ENCODE assay signal across 8 cellular contexts in genomic region chr9:83583151-83584014, GRCh38. TPM values are rescaled to one million over a fixed set of nuclear protein-coding genes. Genes with fewer than 3 reads are reported as not detected.
DNase-seq lines count a peak whose midpoint lies in the region; ATAC-seq, FAIRE-seq and TF ChIP-seq lines count a peak whose summit lies in the region.

No MANE protein-coding gene starts in this region.

- no peak overlapping the region for H2BK15ac ChIP-seq in IMR-90 (ENCODE audit: low read depth, low read length)

- no peaks in the 10 kb centered on the region for H3K9me1 ChIP-seq in IMR-90 (ENCODE audit: insufficient read depth, low read length)
- H3K9me1 ChIP-seq in endothelial cell of umbilical vein (replicated peaks; ENCODE audit: control insufficient read depth, extremely low read depth, insufficient read depth, low read length) = no peaks in the 10 kb centered on the region

- H3K4me2 ChIP-seq in IMR-90 (ENCODE audit: low read depth, low read length) (no peak overlapping the region), endothelial cell of umbilical vein (ENCODE audit: insufficient read depth, low read length) (no peak overlapping the region)

- WGBS in IMR-90 (ENCODE audit: extremely low coverage in 2 of 2, insufficient read length in 1 of 2), 2 experiments = 60% methylated on average over 1 of the region's 6 CpGs; no CpG with 5 or more reads in 1 of the 2 experiments

- POLR2A ChIA-PET in IMR-90 (lab: Charles Lee; ENCODE audit: unreplicated experiment) (no interaction called here), endothelial cell of umbilical vein (lab: Charles Lee) (no interaction called here)

- H2AK9ac ChIP-seq in IMR-90 (replicated peaks; ENCODE audit: low read depth, low read length, poor library complexity) = no peak overlapping the region

- dilution Hi-C loops in IMR-90 (cut with HindIII; ENCODE audit: low sequenced_read_pairs, unreplicated experiment) = no loop called here
- dilution Hi-C loops in endothelial cell of umbilical vein (cut with MboI; ENCODE audit: extremely low pct_ligation_motif_present, low sequenced_read_pairs) = no loop called here

- H2BK20ac ChIP-seq in IMR-90 (ENCODE audit: low read depth, low read length) = no peak overlapping the region

- no peak overlapping the region for H3K18ac ChIP-seq in IMR-90 (ENCODE audit: low read depth, low read length)

- no peak overlapping the region for H3K23ac ChIP-seq in IMR-90 (ENCODE audit: low read depth, low read length)

- no peaks in the 10 kb centered on the region for H3K9me3 ChIP-seq in IMR-90 (ENCODE audit: control insufficient read depth, insufficient read depth, low read length)
- no peaks in the 10 kb centered on the region for H3K9me3 ChIP-seq in endothelial cell of umbilical vein (replicated peaks; ENCODE audit: control insufficient read depth, insufficient read depth, low read length)

- peak; percentile 17 for DNase-seq in Caki2 (ENCODE audit: low read depth)
- DNase-seq in GM19239 (ENCODE audit: insufficient read length, low spot score) = peak; percentile 26
- peak; percentile 59 for DNase-seq in IMR-90
- peak; percentile 9 for DNase-seq in T follicular helper cell (ENCODE audit: low read depth)
- peak; percentile 60 for DNase-seq in endothelial cell of umbilical vein (ENCODE audit: low read depth, low spot score)
- DNase-seq in mucosa of gallbladder (ENCODE audit: low spot score) = peak; percentile 59
- no peak for DNase-seq in KG1 (lab: John Stamatoyannopoulos, UW)

- peaks cover 31% of the 10 kb centered on the region for H3K36me3 Mint-ChIP-seq in stimulated activated memory B cell treated with anti-CD40 and anti-IgM and Interleukin-4, amounts not matched to agents 10 μg/mL and 1 μg/mL and 100 μg/mL, for 72 hours

- no peaks in the 10 kb centered on the region for H3K4me1 ChIP-seq in IMR-90 (ENCODE audit: control insufficient read depth, insufficient read depth, low read length)
- H3K4me1 ChIP-seq in endothelial cell of umbilical vein (ENCODE audit: control insufficient read depth, extremely low read depth, insufficient read depth, low read length) = no peaks in the 10 kb centered on the region

- H2AK5ac ChIP-seq in IMR-90 (ENCODE audit: low read depth, low read length) = no peak overlapping the region

- no peak overlapping the region for H4K5ac ChIP-seq in IMR-90 (ENCODE audit: low read depth, low read length)

- H3K27me3 ChIP-seq in IMR-90 (ENCODE audit: control insufficient read depth, insufficient read depth, low read length) (no peaks in the 10 kb centered on the region), endothelial cell of umbilical vein (ENCODE audit: control insufficient read depth in 2 of 2, insufficient read depth in 2 of 2, low read length in 2 of 2) (no peaks in the 10 kb centered on the region)

- H4K20me1 ChIP-seq in IMR-90 (ENCODE audit: insufficient read depth, low read length) (no peaks in the 10 kb centered on the region), endothelial cell of umbilical vein (replicated peaks; ENCODE audit: control insufficient read depth, extremely low read depth, insufficient read depth, low read length) (no peaks in the 10 kb centered on the region)

- in situ Hi-C loops in Caki2 (cut with HindIII; ENCODE audit: low pct_unique_long_range_greater_than_20kb, low sequenced_read_pairs) = no loop called here
- in situ Hi-C loops in IMR-90 (cut with MboI; ENCODE audit: low sequenced_read_pairs) = no loop called here

- H3K14ac ChIP-seq in IMR-90 (replicated peaks; ENCODE audit: low read depth, low read length) = no peak overlapping the region

- H3K79me2 ChIP-seq in endothelial cell of umbilical vein (ENCODE audit: control insufficient read depth, insufficient read depth, low read length) = no peaks in the 10 kb centered on the region

- H3K56ac ChIP-seq in IMR-90 (ENCODE audit: extremely low read depth, insufficient read depth, low read length) = no peak overlapping the region

- intact Hi-C loops in IMR-90 (cut with micrococcal nuclease) = no loop called here
- intact Hi-C loops in endothelial cell of umbilical vein (cut with micrococcal nuclease) = loop anchor here (2.0 kb wide), 1 partner anchor 327 kb away; no protein-coding TSS in a partner anchor

- no peaks in the 10 kb centered on the region for H3K27me3 Mint-ChIP-seq in stimulated activated memory B cell treated with anti-CD40 and anti-IgM and Interleukin-4, amounts not matched to agents 10 μg/mL and 1 μg/mL and 100 μg/mL, for 72 hours

- H2BK5ac ChIP-seq in IMR-90 (ENCODE audit: low read depth, low read length, poor library complexity, severe bottlenecking) = no peak overlapping the region

- H4K8ac ChIP-seq in IMR-90 (ENCODE audit: low read depth in 2 of 2, low read length in 2 of 2) = no peak overlapping the region

- FAIRE-seq in GM19239 (lab: Jason Lieb, UNC) = no peak
- FAIRE-seq in endothelial cell of umbilical vein (lab: Jason Lieb, UNC) = peak; percentile 69

- peak; percentile 87 for ATAC-seq in IMR-90 (ENCODE audit: low read depth)
- no peak for ATAC-seq in stimulated activated memory B cell treated with anti-CD40 and anti-IgM and Interleukin-4, amounts not matched to agents 10 μg/mL and 1 μg/mL and 100 μg/mL, for 72 hours

- H3K4me1 Mint-ChIP-seq in stimulated activated memory B cell treated with anti-CD40 and anti-IgM and Interleukin-4, amounts not matched to agents 10 μg/mL and 1 μg/mL and 100 μg/mL, for 72 hours = peaks cover 6% of the 10 kb centered on the region

- H3K27ac ChIP-seq in IMR-90 (ENCODE audit: insufficient read depth, low read length) = no peak overlapping the region
- H3K27ac ChIP-seq in endothelial cell of umbilical vein (ENCODE audit: insufficient read depth, low read depth, low read length) = no peak overlapping the region

- CTCF ChIA-PET in IMR-90 (lab: Yijun Ruan, JAX) (no interaction called here), endothelial cell of umbilical vein (lab: Charles Lee) (interaction anchor here (0.7 to 2.1 kb wide), 8 partner anchors 8 to 364 kb away, joined by 3 to 6 read pairs (median 3); no protein-coding TSS in a partner anchor)

- no peak overlapping the region for H2BK120ac ChIP-seq in IMR-90 (ENCODE audit: low read depth, low read length)

- no peaks in the 10 kb centered on the region for H3K79me1 ChIP-seq in IMR-90 (ENCODE audit: low read depth in 1 of 2, low read length in 2 of 2)

- H3K4me3 ChIP-seq in IMR-90 (ENCODE audit: insufficient read depth, low read depth, low read length) (no peak overlapping the region), endothelial cell of umbilical vein (replicated peaks in 1 of 3; ENCODE audit: insufficient read depth in 1 of 3, low read depth in 1 of 3, low read length in 3 of 3) (no peak overlapping the region)

- H3K9ac ChIP-seq in IMR-90 (ENCODE audit: low read depth, low read length) = no peak overlapping the region
- no peak overlapping the region for H3K9ac ChIP-seq in endothelial cell of umbilical vein (replicated peaks; ENCODE audit: extremely low read depth, insufficient read depth, low read length)

- peaks cover 7% of the 10 kb centered on the region for H3K9me3 Mint-ChIP-seq in stimulated activated memory B cell treated with anti-CD40 and anti-IgM and Interleukin-4, amounts not matched to agents 10 μg/mL and 1 μg/mL and 100 μg/mL, for 72 hours

- H3K36me3 ChIP-seq in IMR-90 (ENCODE audit: control insufficient read depth, insufficient read depth, low read length) (no peaks in the 10 kb centered on the region), endothelial cell of umbilical vein (ENCODE audit: control insufficient read depth in 2 of 2, extremely low read depth in 1 of 2, insufficient read depth in 2 of 2, low read length in 2 of 2) (no peaks in the 10 kb centered on the region)

- no peak overlapping the region for H4K91ac ChIP-seq in IMR-90 (ENCODE audit: insufficient read depth, low read depth, low read length)

- H3K4ac ChIP-seq in IMR-90 (ENCODE audit: low read depth, low read length) = no peak overlapping the region

- TF ChIP-seq RAD21 in IMR-90 (IDR thresholded peaks at IDR 0.05; ENCODE audit: low read length) = peak; percentile 25; the same call in 1 of the 2 replicates

- peak; percentile 67 for TF ChIP-seq CTCF in IMR-90 (conservative IDR thresholded peaks at IDR 0.05; ENCODE audit: low read depth, low read length)
- peak; percentile 67 to 68 for TF ChIP-seq CTCF in endothelial cell of umbilical vein (IDR thresholded peaks at IDR 0.05; ENCODE audit: extremely low read depth in 1 of 2, insufficient read depth in 1 of 2, low read depth in 1 of 2, low read length in 2 of 2)

- H2AFZ ChIP-seq in IMR-90 (replicated peaks; ENCODE audit: low read length, poor library complexity) (no peak overlapping the region), endothelial cell of umbilical vein (ENCODE audit: low read depth, low read length) (no peak overlapping the region)

- H3K27ac Mint-ChIP-seq in stimulated activated memory B cell treated with anti-CD40 and anti-IgM and Interleukin-4, amounts not matched to agents 10 μg/mL and 1 μg/mL and 100 μg/mL, for 72 hours = no peak overlapping the region

- TF ChIP-seq POLR2A in IMR-90 (IDR thresholded peaks at IDR 0.05; ENCODE audit: low read depth, low read length) (no peak), endothelial cell of umbilical vein (IDR thresholded peaks at IDR 0.05; ENCODE audit: low read depth, low read length) (no peak)

- BruUV-seq in IMR-90 (replicated peaks; lab: Mats Ljungman, UMichigan) (no TSS peak), endothelial cell of umbilical vein (replicated peaks; lab: Mats Ljungman, UMichigan) (no TSS peak)

- H3K4me3 Mint-ChIP-seq in stimulated activated memory B cell treated with anti-CD40 and anti-IgM and Interleukin-4, amounts not matched to agents 10 μg/mL and 1 μg/mL and 100 μg/mL, for 72 hours = no peak overlapping the region

RNA-seq across cellular contexts. Expression of gene IDNK, which starts 39.6 kb away (rescaled TPM):
- total RNA-seq in Caki2 (2014; rRNA removed; shearing (Covaris generic); ENCODE audit: low replicate concordance) = 2.2 and 10.1 TPM in 2 replicates
- total RNA-seq in IMR-90 (2012; rRNA removed) = 1.4 and 1.7 TPM in 2 replicates
- 2.0 and 2.3 TPM in 2 replicates for polyA plus RNA-seq in IMR-90 (2012; rRNA removed)
- polyA plus RNA-seq in IMR-90 (2012; cell fraction: cytosol; rRNA removed) = 0.69 and 1.2 TPM in 2 replicates
- polyA plus RNA-seq in IMR-90 (2012; cell fraction: nucleus; rRNA removed; ENCODE audit: low replicate concordance) = 0.47 and 2.9 TPM in 2 replicates
- total RNA-seq in endothelial cell of umbilical vein = 3.4 and 4.5 TPM in 2 replicates
- 2.4 and 2.7 TPM in 2 replicates for polyA plus RNA-seq in endothelial cell of umbilical vein
- 4.4 and 4.6 TPM in 2 replicates for polyA plus RNA-seq in endothelial cell of umbilical vein (2011; cell fraction: cytosol; rRNA removed)
- 3.9 and 4.0 TPM in 2 replicates for polyA plus RNA-seq in endothelial cell of umbilical vein (2011; cell fraction: nucleus; rRNA removed)
- polyA plus RNA-seq in endothelial cell of umbilical vein (2012) = 4.4 and 4.6 TPM in 2 replicates
- polyA minus RNA-seq in endothelial cell of umbilical vein = 0.45 and 0.49 TPM in 2 replicates
- 1.3 TPM for polyA minus RNA-seq in endothelial cell of umbilical vein (2011; cell fraction: cytosol; rRNA and poly(A)+ RNA removed)
- polyA minus RNA-seq in endothelial cell of umbilical vein (2011; cell fraction: nucleus; rRNA and poly(A)+ RNA removed) = 0.87 and 1.2 TPM in 2 replicates
- total RNA-seq in mucosa of gallbladder = 6.1 TPM

RNA-seq across cellular contexts. Expression of gene FRMD3, which starts 45.2 kb away (rescaled TPM):
- total RNA-seq in Caki2 (2014; rRNA removed; shearing (Covaris generic); ENCODE audit: low replicate concordance) = 0.58 and 2.0 TPM in 2 replicates
- total RNA-seq in IMR-90 (2012; rRNA removed) (under 0.01 and 0.18 TPM in 2 replicates), endothelial cell of umbilical vein (6.1 and 7.3 TPM in 2 replicates), mucosa of gallbladder (3.6 TPM)
- polyA plus RNA-seq in IMR-90 (2012; rRNA removed) (0.02 and 0.06 TPM in 2 replicates), endothelial cell of umbilical vein (2.0 and 3.0 TPM in 2 replicates)
- polyA plus RNA-seq in IMR-90 (2012; cell fraction: cytosol; rRNA removed) = not detected in 2 replicates
- polyA plus RNA-seq in IMR-90 (2012; cell fraction: nucleus; rRNA removed; ENCODE audit: low replicate concordance) = 0.02 and 0.25 TPM in 2 replicates
- polyA plus RNA-seq in endothelial cell of umbilical vein (2011; cell fraction: cytosol; rRNA removed) = 2.4 and 2.6 TPM in 2 replicates
- polyA plus RNA-seq in endothelial cell of umbilical vein (2011; cell fraction: nucleus; rRNA removed) = 2.0 and 4.5 TPM in 2 replicates
- polyA plus RNA-seq in endothelial cell of umbilical vein (2012) = 2.4 and 5.7 TPM in 2 replicates
- 3.1 and 8.4 TPM in 2 replicates for polyA minus RNA-seq in endothelial cell of umbilical vein
- 3.4 TPM for polyA minus RNA-seq in endothelial cell of umbilical vein (2011; cell fraction: cytosol; rRNA and poly(A)+ RNA removed)
- 2.6 and 3.8 TPM in 2 replicates for polyA minus RNA-seq in endothelial cell of umbilical vein (2011; cell fraction: nucleus; rRNA and poly(A)+ RNA removed)
